In genomic region chr16:5326395-5326794, GRCh38 we compare ENCODE assay signal across 7 cellular contexts.
"Had no signal": no experiment of that assay in that cellular context is flagged by ENCODE, and none has a peak within 500 bp of the region (broad histone marks: within the 10 kb centered on the region; RNA-seq: fewer than 3 reads in every experiment).

No MANE protein-coding gene starts in this region.

- H3K4me3 ChIP-seq: GM23338 had no signal

- H3K27ac Mint-ChIP-seq: GM23338, H9, IgD-negative memory B cell had no signal

- H3K4me1 Mint-ChIP-seq: IgD-negative memory B cell had no signal

- H3K4me3 Mint-ChIP-seq: GM23338, H9, IgD-negative memory B cell had no signal

- ATAC-seq: GM23338, HepG2 had no signal

- DNase-seq: H9, HCEC 1CT, KBM-7 had no signal

- H3K27me3 Mint-ChIP-seq: IgD-negative memory B cell had no signal

- H3K27ac ChIP-seq: HL-60 had no signal
